ENCODE assay signal across 20 cellular contexts in the genomic region with DNA sequence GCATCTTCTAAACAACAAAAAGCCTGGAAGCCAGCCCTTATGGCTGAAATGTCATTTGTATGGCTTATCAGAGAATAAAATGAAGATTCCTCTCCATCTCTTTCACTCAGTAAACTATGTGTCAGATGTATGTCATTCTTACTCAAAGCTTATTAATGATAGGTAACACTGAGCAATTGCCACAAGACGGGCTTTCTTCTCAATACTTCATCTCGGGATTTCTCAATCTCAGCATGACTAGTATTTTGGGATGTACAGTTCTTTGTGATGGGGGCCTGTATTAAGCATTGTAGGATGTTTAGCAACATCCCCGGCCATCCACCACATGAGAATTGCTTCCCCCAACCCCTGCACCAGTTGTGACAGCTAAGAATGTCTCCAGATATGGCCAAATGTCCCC.
"Had no signal": no experiment of that assay in that cellular context is flagged by ENCODE, and none has a peak within 500 bp of the region (broad histone marks: within the 10 kb centered on the region; RNA-seq: fewer than 3 reads in every experiment).

No MANE protein-coding gene starts in this region.

- DNase-seq: cortex of kidney; dorsolateral prefrontal cortex; effector CD8-positive, alpha-beta T cell; heart left ventricle; hippocampal formation; left colon; left ventricle myocardium superior; naive thymus-derived CD4-positive, alpha-beta T cell; nephron progenitor cell; psoas muscle; retina; right lobe of liver; stimulated activated CD4-positive, alpha-beta T cell treated with anti-CD3 and anti-CD28 coated beads, Interleukin-4, amount 100 ng/mL, for 24 hours; tibial artery; upper lobe of left lung; uterus had no signal

- H3K4me1 ChIP-seq: parathyroid adenoma, psoas muscle, right lobe of liver, uterus had no signal

- H3K4me3 ChIP-seq: dorsolateral prefrontal cortex, heart left ventricle, lung, psoas muscle, right lobe of liver, tibial artery, upper lobe of left lung, uterus had no signal

- H3K36me3 ChIP-seq: heart left ventricle, right lobe of liver, tibial artery, upper lobe of left lung, uterus had no signal

- H3K27ac ChIP-seq: dorsolateral prefrontal cortex, heart left ventricle, parathyroid adenoma, psoas muscle, right lobe of liver, tibial artery, upper lobe of left lung, uterus had no signal

- H3K27me3 ChIP-seq: dorsolateral prefrontal cortex, heart left ventricle, right lobe of liver, tibial artery, upper lobe of left lung, uterus had no signal

- ATAC-seq: heart left ventricle; left colon; left ventricle myocardium superior; naive thymus-derived CD4-positive, alpha-beta T cell; psoas muscle; right lobe of liver; stimulated activated memory B cell treated with anti-CD40 and anti-IgM and Interleukin-4, amounts not matched to agents 10 μg/mL and 1 μg/mL and 100 μg/mL, for 72 hours had no signal

- FAIRE-seq: frontal cortex had no signal
